ENCODE assay signal across 23 cellular contexts in the genomic region with DNA sequence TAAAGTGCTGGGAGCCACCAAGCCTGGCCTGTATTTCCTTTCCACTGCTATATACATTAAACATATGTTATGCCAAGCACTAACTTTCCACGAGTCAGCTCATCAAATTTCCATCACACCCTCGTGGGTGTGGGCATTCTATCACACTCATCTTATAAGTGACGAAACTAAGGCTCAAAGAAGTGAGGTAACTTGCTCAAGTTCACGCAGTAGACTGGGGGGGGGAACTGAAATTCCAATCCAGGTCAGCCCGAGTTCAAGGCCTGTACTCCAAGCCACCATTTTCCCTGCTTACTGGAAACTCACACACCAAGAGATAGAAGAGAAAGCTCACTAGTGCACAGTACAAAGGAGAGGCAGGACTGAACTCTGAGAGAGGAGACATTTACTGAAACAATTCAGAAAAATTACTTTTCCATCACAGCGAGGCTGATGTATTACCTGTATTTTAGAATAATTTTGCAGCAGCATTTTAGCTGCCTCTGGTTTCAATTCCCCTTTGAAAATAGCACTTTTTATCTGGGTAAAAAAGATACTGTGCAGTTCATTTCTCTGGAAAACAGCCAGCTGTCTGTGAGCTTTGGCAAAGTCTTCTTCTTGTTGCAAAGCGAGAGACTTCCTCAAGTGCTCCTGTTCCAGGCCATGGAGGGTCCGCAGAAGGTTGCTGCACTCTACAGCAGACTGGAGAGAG.
DNase-seq lines count a peak whose midpoint lies in the region; ATAC-seq and TF ChIP-seq lines count a peak whose summit lies in the region.
"Had no signal": no experiment of that assay in that cellular context is flagged by ENCODE, and none has a peak within 500 bp of the region (broad histone marks: within the 10 kb centered on the region; RNA-seq: fewer than 3 reads in every experiment).

No MANE protein-coding gene starts in this region.

- H3K4me3 ChIP-seq in epithelial cell of esophagus (ENCODE audit: low read length) (no peak overlapping the region), neuronal stem cell (ENCODE audit: low read length in 2 of 2) (no peak overlapping the region)
- H3K4me3 ChIP-seq: PC-9, SJSA1 had no signal

- H2BK5ac ChIP-seq in neuronal stem cell (ENCODE audit: low read length): no peak overlapping the region

- peak; percentile 36 for DNase-seq in MV-4-11 (lab: John Stamatoyannopoulos, UW)
- peak; percentile 44 for DNase-seq in amniotic epithelial cell (ENCODE audit: low read depth)
- peak; percentile 32 for DNase-seq in epithelial cell of esophagus (ENCODE audit: low read depth)
- DNase-seq in neuronal stem cell (ENCODE audit: low spot score): no peak
- no peak for DNase-seq in stimulated activated CD4-positive, alpha-beta T cell treated with anti-CD3 and anti-CD28 coated beads, Interleukin-2, amount 100 ng/mL, for 48 hours
- DNase-seq in NCI-H2196 treated with DMSO at 0.1 percent for 48 hours (lab: John Stamatoyannopoulos, UW; ENCODE audit: unreplicated experiment): no peak
- DNase-seq in COR-L47 (lab: John Stamatoyannopoulos, UW): no peak
- DNase-seq: DMS153, DND-41, Karpas-422, NCI-H1105 treated with DMSO at 0.1 percent for 48 hours, NCI-H146, NCI-H1930, NCI-H2107, NCI-H446, NCI-H524 treated with DMSO at 0.1 percent for 48 hours, NCI-H774, PC-9, Right ventricle myocardium superior had no signal

- H3K4me2 ChIP-seq in neuronal stem cell (ENCODE audit: insufficient read depth, low read length, poor library complexity, severe bottlenecking): no peak overlapping the region
- H3K4me2 ChIP-seq: PC-9 had no signal

- H2AK5ac ChIP-seq in neuronal stem cell (ENCODE audit: low read depth, low read length): no peak overlapping the region

- no peak overlapping the region for H3K4ac ChIP-seq in neuronal stem cell (ENCODE audit: low read length)

- H3K14ac ChIP-seq in neuronal stem cell (ENCODE audit: low read length): no peak overlapping the region

- no peak overlapping the region for H3K23ac ChIP-seq in neuronal stem cell (ENCODE audit: low read depth, low read length, poor library complexity)

- peak overlapping the region; percentile 27 for H4K91ac ChIP-seq in neuronal stem cell (ENCODE audit: low read depth, low read length, poor library complexity)

- no peaks in the 10 kb centered on the region for H3K79me1 ChIP-seq in neuronal stem cell (ENCODE audit: low read depth, low read length)

- no peaks in the 10 kb centered on the region for H3K27me3 ChIP-seq in neuronal stem cell (ENCODE audit: control insufficient read depth in 3 of 3, insufficient read depth in 3 of 3, low read depth in 1 of 3, low read length in 3 of 3)
- H3K27me3 ChIP-seq: SJSA1 had no signal

- H3K9ac ChIP-seq in neuronal stem cell (ENCODE audit: low read depth, low read length, poor library complexity): no peak overlapping the region

- no peak overlapping the region for H2BK15ac ChIP-seq in neuronal stem cell (ENCODE audit: low read length)

- no peak overlapping the region for H2AFZ ChIP-seq in neuronal stem cell (ENCODE audit: low read length)
- H2AFZ ChIP-seq: PC-9 had no signal

- H2BK12ac ChIP-seq in neuronal stem cell (ENCODE audit: low read length): no peak overlapping the region

- no peaks in the 10 kb centered on the region for H3K4me1 ChIP-seq in neuronal stem cell (ENCODE audit: control insufficient read depth in 2 of 2, insufficient read depth in 1 of 2, low read depth in 1 of 2, low read length in 2 of 2)
- H3K4me1 ChIP-seq: SJSA1 had no signal

- TF ChIP-seq CTCF in epithelial cell of esophagus (IDR thresholded peaks at IDR 0.05; ENCODE audit: insufficient read depth, low read depth, low read length, missing control alignments): no peak

- H3K27ac ChIP-seq in neuronal stem cell (replicated peaks; ENCODE audit: low read length): no peak overlapping the region
- H3K27ac ChIP-seq: PC-9, SJSA1 had no signal

- H2BK120ac ChIP-seq in neuronal stem cell (ENCODE audit: low read depth, low read length): no peak overlapping the region

- WGBS in neuronal stem cell (ENCODE audit: extremely low coverage in 2 of 2, insufficient read length in 2 of 2, insufficient replicate concordance in 1 of 2), 2 donors: no CpG with 5 or more reads among the region's 8 CpGs

- ATAC-seq in GM21737 (IDR thresholded peaks at IDR 0.05; ENCODE audit: unreplicated experiment): no peak
- ATAC-seq: HCT116, HepG2 had no signal

- no peaks in the 10 kb centered on the region for H3K9me3 ChIP-seq in neuronal stem cell (replicated peaks in 1 of 2; ENCODE audit: control insufficient read depth in 2 of 2, insufficient read depth in 1 of 2, low read depth in 1 of 2, low read length in 2 of 2)
- H3K9me3 ChIP-seq: SJSA1 had no signal

- H4K8ac ChIP-seq in neuronal stem cell (ENCODE audit: low read depth, low read length): no peak overlapping the region

- H3K18ac ChIP-seq in neuronal stem cell (ENCODE audit: low read length): no peak overlapping the region

- peaks cover 0 to 3% of the 10 kb centered on the region in 2 donors for H3K36me3 ChIP-seq in neuronal stem cell (replicated peaks in 1 of 2; ENCODE audit: control insufficient read depth in 2 of 2, insufficient read depth in 2 of 2, low read length in 2 of 2)
- H3K36me3 ChIP-seq: SJSA1 had no signal

Comparison
In these comparisons a context has a peak if more than half of its experiments do, and no peak if none do; other contexts are left out.
1. DNase-seq: peak in MV-4-11 (single experiment), amniotic epithelial cell (single experiment) and epithelial cell of esophagus (single experiment); none in neuronal stem cell (single experiment), stimulated activated CD4-positive, alpha-beta T cell treated with anti-CD3 and anti-CD28 coated beads, Interleukin-2, amount 100 ng/mL, for 48 hours (0 of 2), NCI-H2196 treated with DMSO at 0.1 percent for 48 hours (single experiment) and COR-L47 (single experiment).